36 cellular contexts compared by ENCODE assay signal in the genomic region with DNA sequence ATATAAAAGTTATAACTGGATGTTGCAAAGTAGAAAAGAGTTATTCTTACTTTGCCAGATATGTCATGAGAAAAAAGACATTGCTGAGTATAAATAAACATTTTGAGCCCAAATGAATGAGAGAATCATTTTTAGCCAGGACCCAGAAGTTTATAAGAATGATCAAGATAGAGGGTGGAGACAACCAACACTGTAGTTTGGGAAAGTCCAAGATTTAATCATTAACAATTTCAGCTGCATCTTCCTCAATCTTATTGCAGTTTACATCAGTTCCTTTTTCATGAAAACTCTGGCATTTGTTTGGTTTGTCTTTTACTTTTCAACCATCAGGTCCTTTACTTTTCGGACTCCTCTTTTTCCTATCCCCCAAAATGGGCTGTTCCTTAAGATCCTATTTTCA.
"Had no signal": no experiment of that assay in that cellular context is flagged by ENCODE, and none has a peak within 500 bp of the region (broad histone marks: within the 10 kb centered on the region; RNA-seq: fewer than 3 reads in every experiment).

No MANE protein-coding gene starts in this region.

- H3K4me3 ChIP-seq: PC-9 had no signal

- H3K36me3 Mint-ChIP-seq: activated CD8-positive, alpha-beta memory T cell treated with anti-CD3 and anti-CD28 coated beads, Interleukin-2, amount 10 ng/mL, durations not matched to agents 7 days and 5 days; activated naive CD4-positive, alpha-beta T cell treated with anti-CD3 and anti-CD28 coated beads, Interleukin-2, amount 10 ng/mL, durations not matched to agents 7 days and 5 days had no signal

- H3K27ac ChIP-seq: PC-9, RWPE1, VCaP had no signal

- H3K4me2 ChIP-seq: PC-9 had no signal

- H2AFZ ChIP-seq: PC-9 had no signal

- H3K4me3 Mint-ChIP-seq: activated B cell treated with CpG ODN at 0.5 μM for 24 hours; activated CD4-positive, alpha-beta memory T cell treated with anti-CD3 and anti-CD28 coated beads for 36 hours; activated CD8-positive, alpha-beta memory T cell treated with anti-CD3 and anti-CD28 coated beads, Interleukin-2, amount 10 ng/mL, durations not matched to agents 7 days and 5 days; activated naive CD4-positive, alpha-beta T cell treated with anti-CD3 and anti-CD28 coated beads, Interleukin-2, amount 10 ng/mL, durations not matched to agents 7 days and 5 days; activated naive CD8-positive, alpha-beta T cell; activated naive CD8-positive, alpha-beta T cell treated with anti-CD3 and anti-CD28 coated beads, Interleukin-2, amount 50 U/mL, for 24 hours; brain had no signal

- H3K4me1 Mint-ChIP-seq: activated B cell treated with CpG ODN at 0.5 μM for 24 hours; activated CD8-positive, alpha-beta memory T cell treated with anti-CD3 and anti-CD28 coated beads, Interleukin-2, amount 10 ng/mL, durations not matched to agents 7 days and 5 days; activated naive CD4-positive, alpha-beta T cell treated with anti-CD3 and anti-CD28 coated beads, Interleukin-2, amount 10 ng/mL, durations not matched to agents 7 days and 5 days; activated naive CD8-positive, alpha-beta T cell treated with anti-CD3 and anti-CD28 coated beads, Interleukin-2, amount 50 U/mL, for 24 hours had no signal

- H3K27me3 Mint-ChIP-seq: activated B cell treated with CpG ODN at 0.5 μM for 24 hours; activated CD4-positive, alpha-beta memory T cell treated with anti-CD3 and anti-CD28 coated beads for 36 hours; activated CD8-positive, alpha-beta memory T cell treated with anti-CD3 and anti-CD28 coated beads, Interleukin-2, amount 10 ng/mL, durations not matched to agents 7 days and 5 days; activated naive CD4-positive, alpha-beta T cell treated with anti-CD3 and anti-CD28 coated beads, Interleukin-2, amount 10 ng/mL, durations not matched to agents 7 days and 5 days; activated naive CD8-positive, alpha-beta T cell; activated naive CD8-positive, alpha-beta T cell treated with anti-CD3 and anti-CD28 coated beads, Interleukin-2, amount 50 U/mL, for 24 hours had no signal

- ATAC-seq: activated CD8-positive, alpha-beta memory T cell treated with anti-CD3 and anti-CD28 coated beads, Interleukin-2, amount 10 ng/mL, durations not matched to agents 7 days and 5 days; activated naive CD8-positive, alpha-beta T cell treated with anti-CD3 and anti-CD28 coated beads, Interleukin-2, amount 50 U/mL, for 24 hours; Right ventricle myocardium inferior had no signal

- DNase-seq: activated B cell treated with CpG ODN at 0.5 μM for 24 hours; activated CD4-positive, alpha-beta memory T cell treated with anti-CD3 and anti-CD28 coated beads for 36 hours; activated CD4-positive, alpha-beta T cell treated with anti-CD3 and anti-CD28 coated beads for 4 hours; activated CD4-positive, alpha-beta T cell treated with anti-CD3 and anti-CD28 coated beads, Interleukin-2, amount 50 U/mL, for 1 hour; activated CD4-positive, CD25-positive, alpha-beta regulatory T cell treated with anti-CD3 and anti-CD28 coated beads, Interleukin-2, amount 50 U/mL, for 72 hours; activated CD8-positive, alpha-beta memory T cell treated with anti-CD3 and anti-CD28 coated beads for 24 hours; activated CD8-positive, alpha-beta memory T cell treated with anti-CD3 and anti-CD28 coated beads, Interleukin-2, amount 10 ng/mL, durations not matched to agents 7 days and 5 days; activated CD8-positive, alpha-beta memory T cell treated with anti-CD3 and anti-CD28 coated beads, Interleukin-2, amount 50 U/mL, for 48 hours; activated effector memory CD4-positive, alpha-beta T cell treated with Interleukin-2 at 50 U/mL for 16 hours; activated naive CD4-positive, alpha-beta T cell treated with anti-CD3 and anti-CD28 coated beads, Interleukin-2, amount 10 ng/mL, durations not matched to agents 7 days and 5 days; activated naive CD8-positive, alpha-beta T cell treated with anti-CD3 and anti-CD28 coated beads, Interleukin-2, amount 50 U/mL, for 24 hours; activated T-cell treated with anti-CD3 and anti-CD28 coated beads, Interleukin-2, amount 50 U/mL, for 48 hours; anterior cingulate cortex; caudate nucleus; NCI-H1092 treated with DMSO at 0.1 percent for 48 hours; NCI-H1417; NCI-H146; NCI-H187; NCI-H2029 treated with DMSO at 0.1 percent for 48 hours; NCI-H2107; NCI-H2171; NCI-H510A; NCI-H526; NCI-H748 treated with DMSO at 0.1 percent for 48 hours; NK-92 treated with Interleukin-12 subunit alpha and Interleukin-12 subunit beta, amount 100 ng/mL, for 24 hours; PC-9; SIG-M5; SW 1271; T-helper 1 cell; T-helper 2 cell; T-helper 9 cell had no signal

- H3K27ac Mint-ChIP-seq: activated B cell treated with CpG ODN at 0.5 μM for 24 hours; activated CD4-positive, alpha-beta memory T cell treated with anti-CD3 and anti-CD28 coated beads for 36 hours; activated CD8-positive, alpha-beta memory T cell treated with anti-CD3 and anti-CD28 coated beads, Interleukin-2, amount 10 ng/mL, durations not matched to agents 7 days and 5 days; activated naive CD4-positive, alpha-beta T cell treated with anti-CD3 and anti-CD28 coated beads, Interleukin-2, amount 10 ng/mL, durations not matched to agents 7 days and 5 days; activated naive CD8-positive, alpha-beta T cell; activated naive CD8-positive, alpha-beta T cell treated with anti-CD3 and anti-CD28 coated beads, Interleukin-2, amount 50 U/mL, for 24 hours; brain had no signal
